In genomic region chr12:105194947-105195346, GRCh38 we compare ENCODE assay signal across 22 cellular contexts.
"Had no signal": no experiment of that assay in that cellular context is flagged by ENCODE, and none has a peak within 500 bp of the region (broad histone marks: within the 10 kb centered on the region; RNA-seq: fewer than 3 reads in every experiment).

No MANE protein-coding gene starts in this region.

- H3K27me3 Mint-ChIP-seq: dendritic cell treated with granulocyte-macrophage colony-stimulating factor and Interleukin-4, amounts not matched to agents 40 ng/mL and 50 ng/mL, for 4 days; naive B cell had no signal

- H3K4me1 Mint-ChIP-seq: nephron had no signal

- H3K27ac ChIP-seq: esophagus squamous epithelium, gastroesophageal sphincter, left lung, lower lobe of right lung, pancreas, prostate gland, sigmoid colon, skin epidermis, stomach, thoracic aorta, transverse colon had no signal

- H3K4me1 ChIP-seq: esophagus squamous epithelium, gastroesophageal sphincter, left lung, lower lobe of right lung, pancreas, prostate gland, sigmoid colon, transverse colon had no signal

- H3K9me3 ChIP-seq: esophagus squamous epithelium, gastroesophageal sphincter, left lung, lower lobe of right lung, pancreas, prostate gland, sigmoid colon, stomach, thoracic aorta, transverse colon had no signal

- H3K27me3 ChIP-seq: esophagus squamous epithelium, gastroesophageal sphincter, left lung, pancreas, sigmoid colon, stomach, transverse colon had no signal

- ATAC-seq: gastroesophageal sphincter, left lung, lower lobe of right lung, pancreas had no signal

- H3K27ac Mint-ChIP-seq: dendritic cell treated with granulocyte-macrophage colony-stimulating factor and Interleukin-4, amounts not matched to agents 40 ng/mL and 50 ng/mL, for 4 days had no signal

- DNase-seq: esophagus squamous epithelium; foreskin fibroblast; glutamatergic neuron; left lung; lower lobe of right lung; mesendoderm; naive B cell; occipital lobe; pancreas; sigmoid colon; stimulated activated CD4-positive, alpha-beta T cell treated with anti-CD3 and anti-CD28 coated beads, Interleukin-2, amount 100 ng/mL, for 24 hours; stimulated activated CD4-positive, alpha-beta T cell treated with anti-CD3 and anti-CD28 coated beads, Interleukin-4, amount 100 ng/mL, for 4 hours; stimulated activated naive CD4-positive, alpha-beta T cell; stomach; substantia nigra; transverse colon had no signal

- H3K4me3 ChIP-seq: esophagus squamous epithelium, gastroesophageal sphincter, left lung, lower lobe of right lung, pancreas, prostate gland, sigmoid colon, skin epidermis, stomach, thoracic aorta, transverse colon had no signal

- H3K9me3 Mint-ChIP-seq: dendritic cell treated with granulocyte-macrophage colony-stimulating factor and Interleukin-4, amounts not matched to agents 40 ng/mL and 50 ng/mL, for 4 days; naive B cell; nephron had no signal

- H3K4me3 Mint-ChIP-seq: dendritic cell treated with granulocyte-macrophage colony-stimulating factor and Interleukin-4, amounts not matched to agents 40 ng/mL and 50 ng/mL, for 4 days; naive B cell; nephron had no signal
